ENCODE assay signal across 21 cellular contexts in the genomic region with DNA sequence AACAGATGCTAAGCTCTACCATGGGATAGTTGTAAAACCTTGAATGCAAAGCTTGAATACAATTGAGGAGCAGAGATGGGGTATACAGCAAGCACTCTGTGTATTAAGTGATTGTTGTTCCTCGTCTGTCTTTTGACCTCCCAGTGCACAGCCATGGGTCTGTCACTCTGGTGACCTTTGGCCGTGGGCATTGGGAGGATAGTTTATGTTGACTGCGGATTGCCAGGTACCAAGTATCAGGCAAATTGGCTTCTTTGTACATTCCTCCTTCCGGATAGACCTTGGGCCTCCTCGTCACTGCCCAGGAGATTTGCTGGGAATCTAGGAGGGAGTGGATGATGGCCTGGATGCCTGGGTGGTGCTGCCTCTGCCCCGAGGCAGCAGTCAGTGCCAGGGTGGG.
DNase-seq lines count a peak whose midpoint lies in the region; ATAC-seq, FAIRE-seq and TF ChIP-seq lines count a peak whose summit lies in the region.
"Had no signal": no experiment of that assay in that cellular context is flagged by ENCODE, and none has a peak within 500 bp of the region (broad histone marks: within the 10 kb centered on the region; RNA-seq: fewer than 3 reads in every experiment).

No MANE protein-coding gene starts in this region.

- intact Hi-C loops in right cardiac atrium (cut with DNase I) (no loop called here), Right ventricle myocardium inferior (cut with DNase I) (no loop called here), HepG2 (cut with micrococcal nuclease; ENCODE audit: unreplicated experiment) (no loop called here)

- BruUV-seq in HepG2 (replicated peaks; lab: Mats Ljungman, UMichigan) = no TSS peak

- peak overlapping the region; percentile 13 for H3K27ac ChIP-seq in right cardiac atrium (ENCODE audit: low read length)
- H3K27ac ChIP-seq in HepG2 (ENCODE audit: extremely low read length, insufficient read depth, low read length) = no peak overlapping the region
- H3K27ac ChIP-seq: 22Rv1 had no signal

- no peaks in the 10 kb centered on the region for H3K79me2 ChIP-seq in HepG2 (ENCODE audit: insufficient read depth, low read length)

- peak overlapping the region; percentile 32 for H3K4me3 Mint-ChIP-seq in T-helper 1 cell treated with Interleukin-12 subunit alpha and Interleukin-12 subunit beta and Interleukin-4 antibody, amounts not matched to agents 30 μg/mL and 1 μg/mL, for 36 hours
- H3K4me3 Mint-ChIP-seq: activated T-cell treated with anti-CD3 and anti-CD28 coated beads, Interleukin-2, amount 50 U/mL, for 4 hours; HFFc6 had no signal

- no peaks in the 10 kb centered on the region for H3K27me3 Mint-ChIP-seq in T-helper 1 cell treated with Interleukin-12 subunit alpha and Interleukin-12 subunit beta and Interleukin-4 antibody, amounts not matched to agents 30 μg/mL and 1 μg/mL, for 36 hours (ENCODE audit: low read depth)

- H3K36me3 ChIP-seq in HepG2 (replicated peaks in 1 of 2; ENCODE audit: control insufficient read depth in 1 of 2, insufficient read depth in 2 of 2, low read length in 2 of 2) = peaks cover 0 to 3% of the 10 kb centered on the region in 2 experiments; a peak in 1 of 5 replicates
- H3K36me3 ChIP-seq: gastroesophageal sphincter had no signal

- no peak overlapping the region for H3K9ac ChIP-seq in HepG2 (ENCODE audit: insufficient read depth, low read depth, low read length)

- H3K9me3 Mint-ChIP-seq in T-helper 1 cell treated with Interleukin-12 subunit alpha and Interleukin-12 subunit beta and Interleukin-4 antibody, amounts not matched to agents 30 μg/mL and 1 μg/mL, for 36 hours = peaks cover 19% of the 10 kb centered on the region

- ATAC-seq in right cardiac atrium = no peak
- no peak for ATAC-seq in Right ventricle myocardium inferior
- ATAC-seq in HepG2 = no peak
- ATAC-seq in HG03354 (IDR thresholded peaks at IDR 0.05; ENCODE audit: poor library complexity, severe bottlenecking, unreplicated experiment) = no peak
- ATAC-seq: activated T-cell treated with anti-CD3 and anti-CD28 coated beads, Interleukin-2, amount 50 U/mL, for 4 hours; esophagus mucosa; gastroesophageal sphincter; left cardiac atrium; PC-3 had no signal

- peaks cover 57% of the 10 kb centered on the region for H3K4me1 Mint-ChIP-seq in T-helper 1 cell treated with Interleukin-12 subunit alpha and Interleukin-12 subunit beta and Interleukin-4 antibody, amounts not matched to agents 30 μg/mL and 1 μg/mL, for 36 hours (ENCODE audit: low read depth)

- H3K4me1 ChIP-seq in right cardiac atrium (ENCODE audit: control insufficient read depth, insufficient read depth, low read length) (peaks cover 34% of the 10 kb centered on the region), HepG2 (ENCODE audit: insufficient read depth, low read length) (peaks cover 32% of the 10 kb centered on the region)

- TF ChIP-seq CTCF in HepG2 (CRISPR knock-in tag; IDR thresholded peaks at IDR 0.05) = no peak

- H4K20me1 ChIP-seq in HepG2 (ENCODE audit: insufficient read depth, low read length) = no peaks in the 10 kb centered on the region

- POLR2A ChIA-PET in HepG2 (lab: Yijun Ruan, JAX) = no interaction called here

- TF ChIP-seq EP300 in HepG2 (IDR thresholded peaks at IDR 0.05; ENCODE audit: low read depth in 2 of 2, low read length in 2 of 2) (no peak), HepG2 (CRISPR knock-in tag; IDR thresholded peaks at IDR 0.05; ENCODE audit: borderline replicate concordance) (no peak)

- no peak for FAIRE-seq in HepG2 (lab: Jason Lieb, UNC)

- no peak for TF ChIP-seq RAD21 in HepG2 (CRISPR knock-in tag; IDR thresholded peaks at IDR 0.05)

- H2AFZ ChIP-seq in HepG2 (ENCODE audit: low read length) = no peak overlapping the region

- CTCF ChIA-PET in HepG2 (lab: Yijun Ruan, JAX; ENCODE audit: low intra/inter-chr PET ratio, low total read pairs) = no interaction called here

- in situ Hi-C loops in HepG2 (cut with HindIII; ENCODE audit: extremely low pct_ligation_motif_present, low pct_unique_long_range_greater_than_20kb) = no loop called here

- no peak for TF ChIP-seq POLR2A in HepG2 (IDR thresholded peaks at IDR 0.05; ENCODE audit: insufficient read depth in 1 of 2, low read depth in 2 of 2, low read length in 2 of 2)

- H3K27me3 ChIP-seq in right cardiac atrium (ENCODE audit: control insufficient read depth, insufficient read depth) (no peaks in the 10 kb centered on the region), HepG2 (ENCODE audit: control insufficient read depth in 1 of 2, insufficient read depth in 2 of 2, low read length in 2 of 2) (no peaks in the 10 kb centered on the region)
- H3K27me3 ChIP-seq: gastroesophageal sphincter, tibial nerve had no signal

- 70% methylated on average over 6 of the region's 6 CpGs for WGBS in right cardiac atrium
- WGBS in HepG2 (ENCODE audit: low lambda C conversion rate) = 81% methylated on average over 6 of the region's 6 CpGs

- H3K4me3 ChIP-seq in right cardiac atrium (ENCODE audit: low read length) (no peak overlapping the region), HepG2 (replicated peaks in 1 of 3; ENCODE audit: insufficient read depth in 1 of 3, low read depth in 2 of 3, low read length in 3 of 3) (no peak overlapping the region)
- H3K4me3 ChIP-seq: gastroesophageal sphincter, tibial nerve had no signal

- peak overlapping the region; percentile 92 for H3K27ac Mint-ChIP-seq in T-helper 1 cell treated with Interleukin-12 subunit alpha and Interleukin-12 subunit beta and Interleukin-4 antibody, amounts not matched to agents 30 μg/mL and 1 μg/mL, for 36 hours
- H3K27ac Mint-ChIP-seq: HFFc6 had no signal

- H3K4me2 ChIP-seq in HepG2 (ENCODE audit: low read depth, low read length) = no peak overlapping the region

- H3K9me3 ChIP-seq in right cardiac atrium (ENCODE audit: control insufficient read depth, low read length) (no peaks in the 10 kb centered on the region), HepG2 (ENCODE audit: low read length) (peaks cover 4% of the 10 kb centered on the region; the same call in 1 of the 2 replicates)

- peaks cover 39% of the 10 kb centered on the region for H3K36me3 Mint-ChIP-seq in T-helper 1 cell treated with Interleukin-12 subunit alpha and Interleukin-12 subunit beta and Interleukin-4 antibody, amounts not matched to agents 30 μg/mL and 1 μg/mL, for 36 hours (ENCODE audit: low read depth)

- DNase-seq in T-helper 1 cell (no peak), right cardiac atrium (no peak), Right ventricle myocardium inferior (ENCODE audit: missing footprints) (no peak), HepG2 (ENCODE audit: low spot score) (no peak), NCI-H1048 (lab: John Stamatoyannopoulos, UW) (no peak), superior temporal gyrus (ENCODE audit: extremely low spot score) (no peak)
- DNase-seq: activated CD4-positive, alpha-beta T cell treated with anti-CD3 and anti-CD28 coated beads for 48 hours; activated T-cell treated with anti-CD3 and anti-CD28 coated beads, Interleukin-2, amount 50 U/mL, for 4 hours; HFFc6; IMR-90; left cardiac atrium; NCI-H1694 treated with DMSO at 0.1 percent for 48 hours; NCI-H226; PC-3; stimulated activated CD4-positive, alpha-beta T cell treated with anti-CD3 and anti-CD28 coated beads, Interleukin-15, amount 100 ng/mL, for 24 hours had no signal

TF ChIP-seq in HepG2, 621 proteins besides CTCF, POLR2A, EP300 and RAD21:
- TF ChIP-seq HNF4A (CRISPR knock-in tag; IDR thresholded peaks at IDR 0.05) (peak; percentile 16; the same call in 1 of the 2 replicates), ZNF550 (CRISPR knock-in tag; IDR thresholded peaks at IDR 0.05; ENCODE audit: borderline replicate concordance) (no peak)
